Comparison of ENCODE assay signal across 8 cellular contexts in genomic region chr17:28750178-28751047, GRCh38. TPM values are rescaled to one million over a fixed set of nuclear protein-coding genes. Genes with fewer than 3 reads are reported as not detected.
A peak's percentile ranks its signal among the peaks of the same experiment; 100 is the strongest.
DNase-seq lines count a peak whose midpoint lies in the region; ATAC-seq and TF ChIP-seq lines count a peak whose summit lies in the region.

No MANE protein-coding gene starts in this region.

- peak; percentile 99 for TF ChIP-seq CTCF in cardiac muscle cell (IDR thresholded peaks at IDR 0.05; ENCODE audit: low read depth, low read length)
- TF ChIP-seq CTCF in upper lobe of right lung (IDR thresholded peaks at IDR 0.05) = peak; percentile 100

- H3K27me3 ChIP-seq in cardiac muscle cell = no peaks in the 10 kb centered on the region
- H3K27me3 ChIP-seq in upper lobe of right lung = no peaks in the 10 kb centered on the region

- ATAC-seq in HG02571 (IDR thresholded peaks at IDR 0.05; ENCODE audit: unreplicated experiment) = peak; percentile 48
- ATAC-seq in upper lobe of right lung = peak; percentile 82

- no peak overlapping the region for H3K4me3 ChIP-seq in cardiac muscle cell
- H3K4me3 ChIP-seq in upper lobe of right lung = no peak overlapping the region

- H3K4me1 ChIP-seq in cardiac muscle cell (ENCODE audit: low read depth) (peaks cover 12% of the 10 kb centered on the region), upper lobe of right lung (peaks cover 49% of the 10 kb centered on the region)

- intact Hi-C loops in posterior vena cava (cut with DNase I) = loop anchor here (10.0 kb wide), 2 partner anchors 54 to 144 kb away; partner anchors contain the start of gene FLOT2 (in 1 of the 2)
- intact Hi-C loops in upper lobe of right lung (cut with DNase I) = no loop called here

- peak overlapping the region; percentile 45 for H3K27ac ChIP-seq in cardiac muscle cell
- no peak overlapping the region for H3K27ac ChIP-seq in upper lobe of right lung

- H3K9me3 ChIP-seq in cardiac muscle cell (ENCODE audit: low read depth) (no peaks in the 10 kb centered on the region), upper lobe of right lung (no peaks in the 10 kb centered on the region)

- peak; percentile 90 for DNase-seq in GM03348 (ENCODE audit: low spot score)
- DNase-seq in NCI-H146 (lab: John Stamatoyannopoulos, UW) = peak; percentile 87
- peak; percentile 89 for DNase-seq in SW480 (ENCODE audit: low spot score)
- peak; percentile 77 for DNase-seq in activated naive CD8-positive, alpha-beta T cell treated with anti-CD3 and anti-CD28 coated beads, Interleukin-2, amount 50 U/mL, for 16 hours (ENCODE audit: low read depth, low spot score)
- peak; percentile 96 for DNase-seq in cardiac muscle cell (ENCODE audit: low read depth in 1 of 2, low spot score in 1 of 2)
- peak; percentile 97 for DNase-seq in posterior vena cava (ENCODE audit: low spot score)
- peak; percentile 95 for DNase-seq in upper lobe of right lung

- H3K36me3 ChIP-seq in cardiac muscle cell (peaks cover 24% of the 10 kb centered on the region), upper lobe of right lung (peaks cover 25% of the 10 kb centered on the region)

RNA-seq across cellular contexts. Expression of gene TRAF4, which starts 6.6 kb away (rescaled TPM):
- 53.8 and 57.8 TPM in 2 replicates for total RNA-seq in cardiac muscle cell
- 27.2 and 34.1 TPM in 2 replicates for polyA plus RNA-seq in cardiac muscle cell
- total RNA-seq in posterior vena cava = 10 to 100 TPM; 10.2 to 10.8 TPM
- 65.9 TPM for total RNA-seq in upper lobe of right lung

RNA-seq across cellular contexts. Expression of gene NEK8, which starts 21.8 kb away (rescaled TPM):
- total RNA-seq in cardiac muscle cell (5.0 and 7.7 TPM in 2 replicates), posterior vena cava (1 to 10 TPM; 2.3 TPM), upper lobe of right lung (8.4 TPM)
- polyA plus RNA-seq in cardiac muscle cell = 9.0 and 13.6 TPM in 2 replicates

RNA-seq across cellular contexts. Expression of gene TLCD1, which starts 24.4 kb away (rescaled TPM):
- total RNA-seq in cardiac muscle cell = 3.0 and 7.8 TPM in 2 replicates
- polyA plus RNA-seq in cardiac muscle cell = 7.2 and 15.4 TPM in 2 replicates
- total RNA-seq in posterior vena cava = 1 to 10 TPM; 2.2 to 3.1 TPM
- 16.2 TPM for total RNA-seq in upper lobe of right lung

RNA-seq across cellular contexts. Expression of gene RPL23A, which starts 30.6 kb away (rescaled TPM):
- 332 and 489 TPM in 2 replicates for total RNA-seq in cardiac muscle cell
- 944 and 1,028 TPM in 2 replicates for polyA plus RNA-seq in cardiac muscle cell
- total RNA-seq in posterior vena cava = 100 to 1,000 TPM; 981 to 999 TPM
- 1,221 TPM for total RNA-seq in upper lobe of right lung

RNA-seq across cellular contexts. Expression of gene RAB34, which starts 32.7 kb away (rescaled TPM):
- 256 and 276 TPM in 2 replicates for total RNA-seq in cardiac muscle cell
- 177 and 186 TPM in 2 replicates for polyA plus RNA-seq in cardiac muscle cell
- 10 to 100 TPM; 75.0 to 90.2 TPM for total RNA-seq in posterior vena cava
- 63.5 TPM for total RNA-seq in upper lobe of right lung
